9 cellular contexts compared by ENCODE assay signal in the genomic region with DNA sequence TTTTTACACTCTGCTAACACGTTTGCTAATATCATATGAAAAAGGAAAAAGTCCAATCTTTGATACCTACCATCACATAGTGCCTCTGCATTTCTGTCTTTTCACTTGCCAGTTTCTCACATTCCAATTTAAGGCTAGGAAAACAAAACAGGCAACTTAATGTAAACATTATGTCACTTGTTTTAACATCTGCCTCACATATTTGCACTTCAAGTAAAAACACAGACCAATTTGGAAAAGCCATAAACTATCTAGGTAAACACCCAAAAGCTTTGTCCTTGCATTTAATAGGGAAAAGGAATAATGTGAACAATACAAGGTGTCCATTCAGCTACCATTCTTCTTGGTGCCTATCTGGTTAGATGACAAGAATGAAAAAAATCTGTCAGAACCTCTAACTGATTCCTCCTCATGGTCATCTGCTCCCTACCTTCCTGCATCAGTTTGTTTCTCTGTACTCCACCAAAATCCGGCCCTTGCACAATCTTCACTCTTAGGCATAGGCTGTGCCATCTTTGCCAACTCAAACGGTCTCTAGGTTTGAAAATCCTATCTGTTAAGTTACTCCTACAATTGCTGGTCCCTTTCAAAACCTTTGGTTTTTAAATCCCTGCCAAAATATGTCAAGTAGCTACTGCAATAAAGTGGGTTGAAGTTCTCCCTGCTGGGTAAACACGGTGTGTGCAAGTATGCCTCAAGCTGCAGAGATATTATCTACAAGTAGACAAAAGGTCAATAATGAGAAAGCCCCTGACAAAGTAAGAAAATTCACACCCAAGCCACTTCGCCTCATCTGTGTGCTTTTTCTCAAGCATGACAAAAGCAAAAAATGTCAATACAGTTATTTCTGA. TPM values are rescaled to one million over a fixed set of nuclear protein-coding genes. Genes with fewer than 3 reads are reported as not detected.
DNase-seq lines count a peak whose midpoint lies in the region; ATAC-seq and TF ChIP-seq lines count a peak whose summit lies in the region.
"Had no signal": no experiment of that assay in that cellular context is flagged by ENCODE, and none has a peak within 500 bp of the region (broad histone marks: within the 10 kb centered on the region; RNA-seq: fewer than 3 reads in every experiment).

No MANE protein-coding gene starts in this region.

- H3K4me1 ChIP-seq in ascending aorta (peaks cover 0 to 30% of the 10 kb centered on the region in 2 donors), upper lobe of right lung (peaks cover 25% of the 10 kb centered on the region)

- no peaks in the 10 kb centered on the region for H3K27me3 ChIP-seq in ascending aorta
- no peaks in the 10 kb centered on the region for H3K27me3 ChIP-seq in kidney epithelial cell (ENCODE audit: control insufficient read depth, insufficient read depth, low read length)
- H3K27me3 ChIP-seq in upper lobe of right lung: peaks cover 4% of the 10 kb centered on the region

- no peak for ATAC-seq in upper lobe of right lung
- no peak for ATAC-seq in GM19395 (IDR thresholded peaks at IDR 0.05; ENCODE audit: unreplicated experiment)

- peak; percentile 4 for DNase-seq in SHP77 treated with DMSO at 0.1 percent for 48 hours (lab: John Stamatoyannopoulos, UW)
- DNase-seq in SHP77 (lab: John Stamatoyannopoulos, UW): no peak
- no peak for DNase-seq in ascending aorta (ENCODE audit: low spot score in 2 of 2)
- no peak for DNase-seq in kidney epithelial cell (ENCODE audit: low read depth)
- DNase-seq in upper lobe of right lung: no peak
- DNase-seq in activated effector memory CD4-positive, alpha-beta T cell treated with Interleukin-2 at 50 U/mL for 16 hours: no peak
- DNase-seq in GM19238 (ENCODE audit: insufficient read length, low spot score): no peak
- DNase-seq: OCI-M1 had no signal

- TF ChIP-seq CTCF in ascending aorta (IDR thresholded peaks at IDR 0.05) (peak in 1 of 3 experiments; percentile 32), kidney epithelial cell (IDR thresholded peaks at IDR 0.05; ENCODE audit: insufficient read depth, low read length, poor library complexity, severe bottlenecking) (no peak), upper lobe of right lung (IDR thresholded peaks at IDR 0.05) (peak; percentile 17)

- intact Hi-C loops in ascending aorta (cut with DNase I) (loop anchor here (2.0 to 10.0 kb wide), 5 partner anchors 54 to 364 kb away; no protein-coding TSS in a partner anchor), upper lobe of right lung (cut with DNase I) (no loop called here)

- H3K9me3 ChIP-seq in ascending aorta (no peaks in the 10 kb centered on the region), upper lobe of right lung (no peaks in the 10 kb centered on the region)

- H3K27ac ChIP-seq in ascending aorta: peak overlapping the region in 1 of 2 donors; percentile 97
- H3K27ac ChIP-seq in upper lobe of right lung: no peak overlapping the region

- peaks cover 7 to 10% of the 10 kb centered on the region in 2 donors for H3K36me3 ChIP-seq in ascending aorta
- H3K36me3 ChIP-seq in kidney epithelial cell (ENCODE audit: control insufficient read depth, insufficient read depth, low read length): peaks cover 3% of the 10 kb centered on the region
- peaks cover 8% of the 10 kb centered on the region for H3K36me3 ChIP-seq in upper lobe of right lung

- peak overlapping the region; percentile 80 to 83 for H3K4me3 ChIP-seq in ascending aorta
- H3K4me3 ChIP-seq in kidney epithelial cell (ENCODE audit: low read depth, low read length): peak overlapping the region; percentile 65
- H3K4me3 ChIP-seq in upper lobe of right lung: peak overlapping the region; percentile 71

RNA-seq across cellular contexts. Expression of a gene that starts 3.4 kb away (rescaled TPM):
- total RNA-seq in ascending aorta: 58.5 TPM
- 63.5 and 64.1 TPM in 2 replicates for total RNA-seq in kidney epithelial cell
- 19.2 TPM for total RNA-seq in upper lobe of right lung
